9 cellular contexts compared by ENCODE assay signal in the genomic region with DNA sequence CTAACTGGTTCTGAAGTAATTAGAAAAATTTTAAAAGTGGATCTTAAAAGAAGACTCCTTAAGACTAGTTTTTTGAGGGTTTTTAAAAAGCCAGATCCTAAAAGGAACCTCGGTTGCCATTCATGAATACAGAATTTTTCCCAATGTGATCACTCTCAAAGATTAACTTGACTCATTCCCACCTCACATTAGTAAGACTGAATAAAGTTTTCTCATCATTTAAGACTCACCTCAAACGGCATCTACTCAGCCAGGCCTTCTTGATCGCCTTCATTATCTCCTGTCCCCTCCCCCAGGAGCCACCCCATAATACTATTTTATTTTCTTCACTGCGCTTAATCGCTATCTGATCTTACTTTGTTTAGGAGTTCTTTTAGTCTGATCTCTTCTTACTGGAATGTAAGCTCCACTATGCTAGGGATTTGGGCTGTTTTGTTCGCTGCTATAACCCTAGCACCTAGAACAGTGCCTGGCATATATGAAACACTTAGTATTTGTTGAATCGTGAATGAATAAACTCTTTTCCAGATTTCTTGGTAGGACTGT. TPM values are rescaled to one million over a fixed set of nuclear protein-coding genes. Genes with fewer than 3 reads are reported as not detected.
A peak's percentile ranks its signal among the peaks of the same experiment; 100 is the strongest.
DNase-seq lines count a peak whose midpoint lies in the region; ATAC-seq and TF ChIP-seq lines count a peak whose summit lies in the region.
"Had no signal": no experiment of that assay in that cellular context is flagged by ENCODE, and none has a peak within 500 bp of the region (broad histone marks: within the 10 kb centered on the region; RNA-seq: fewer than 3 reads in every experiment).

No MANE protein-coding gene starts in this region.

- H3K4me2 ChIP-seq in mammary epithelial cell (ENCODE audit: insufficient read depth, low read depth, low read length): peak overlapping the region; percentile 90

- BruUV-seq in mammary epithelial cell (replicated peaks; lab: Mats Ljungman, UMichigan): TSS peak; percentile 95

- no peak overlapping the region for H2AFZ ChIP-seq in mammary epithelial cell (ENCODE audit: low read depth, low read length)

- H3K27me3 ChIP-seq in heart right ventricle: peaks cover 0 to 8% (median 0%) of the 10 kb centered on the region in 7 donors
- no peaks in the 10 kb centered on the region for H3K27me3 ChIP-seq in mammary epithelial cell (ENCODE audit: insufficient read depth, low read length)

- 75 to 76% methylated on average over 7 of the region's 7 CpGs for WGBS in heart right ventricle, 2 donors
- 49% methylated on average over 7 of the region's 7 CpGs for WGBS in mammary epithelial cell (ENCODE audit: low coverage, missing lambda C conversion rate)
- WGBS in urinary bladder: 51% methylated on average over 7 of the region's 7 CpGs

- intact Hi-C loops in heart right ventricle (cut with DNase I) (loop anchor here (5.0 to 10.0 kb wide), 7 partner anchors 58 to 120 kb away; a partner anchor contains a TSS), cardiac septum (cut with DNase I) (loop anchor here (5.0 kb wide), 2 partner anchors 72 to 88 kb away; no protein-coding TSS in a partner anchor), mammary epithelial cell (cut with micrococcal nuclease) (loop anchor here (1.0 to 5.0 kb wide), 2 partner anchors 9 to 58 kb away; a partner anchor contains a TSS)

- ATAC-seq in heart right ventricle: no peak
- ATAC-seq in GM21786 (IDR thresholded peaks at IDR 0.05; ENCODE audit: unreplicated experiment): no peak

- H3K4me3 ChIP-seq in heart right ventricle (peak overlapping the region in 8 of 10 donors; percentile 88 to 99 (median 92)), mammary epithelial cell (replicated peaks in 1 of 3; ENCODE audit: insufficient read depth in 1 of 3, low read depth in 2 of 3, low read length in 3 of 3) (peak overlapping the region in 1 of 3 experiments; percentile 73), urinary bladder (ENCODE audit: low read depth, low read length) (peak overlapping the region; percentile 99)

- H3K27ac ChIP-seq in heart right ventricle (peak overlapping the region in 8 of 10 donors; percentile 94 to 99 (median 98)), mammary epithelial cell (ENCODE audit: insufficient read depth, low read depth, low read length) (no peak overlapping the region), urinary bladder (ENCODE audit: low read depth) (no peak overlapping the region)

- H3K9ac ChIP-seq in mammary epithelial cell (ENCODE audit: insufficient read depth, low read length): peak overlapping the region; percentile 43

- DNase-seq in heart right ventricle: no peak
- no peak for DNase-seq in cardiac septum (ENCODE audit: low spot score)
- no peak for DNase-seq in mammary epithelial cell
- DNase-seq in midbrain (lab: John Stamatoyannopoulos, UW): peak; percentile 14
- DNase-seq in NCI-H128 (lab: John Stamatoyannopoulos, UW; ENCODE audit: unreplicated experiment): no peak
- DNase-seq in DMS53 treated with DMSO at 0.1 percent for 48 hours (lab: John Stamatoyannopoulos, UW; ENCODE audit: unreplicated experiment): no peak
- DNase-seq: DMS79 treated with DMSO at 0.1 percent for 48 hours had no signal

- in situ Hi-C loops in mammary epithelial cell (cut with MboI; ENCODE audit: low sequenced_read_pairs in 2 of 2): no loop called here

- peaks cover 6% of the 10 kb centered on the region for H3K79me2 ChIP-seq in mammary epithelial cell (ENCODE audit: insufficient read depth, low read length)

- H3K9me3 ChIP-seq in heart right ventricle: peaks cover 0 to 3% (median 0%) of the 10 kb centered on the region in 11 donors
- H3K9me3 ChIP-seq in mammary epithelial cell (replicated peaks; ENCODE audit: insufficient read depth, low read length): no peaks in the 10 kb centered on the region

- CTCF ChIA-PET in mammary epithelial cell (lab: Charles Lee; ENCODE audit: low non-redundant PET): no interaction called here

- H3K4me1 ChIP-seq in heart right ventricle (peaks cover 3 to 42% (median 13%) of the 10 kb centered on the region in 9 donors), mammary epithelial cell (ENCODE audit: insufficient read depth, low read length) (peaks cover 12% of the 10 kb centered on the region), urinary bladder (ENCODE audit: insufficient read depth) (no peaks in the 10 kb centered on the region)

- no peak for TF ChIP-seq CTCF in heart right ventricle (IDR thresholded peaks at IDR 0.05)
- TF ChIP-seq CTCF in mammary epithelial cell (conservative IDR thresholded peaks at IDR 0.05 in 1 of 2, IDR thresholded peaks at IDR 0.05 in 1 of 2; ENCODE audit: extremely low read depth in 1 of 2, insufficient read depth in 1 of 2, low read depth in 1 of 2, low read length in 2 of 2): no peak

- no peaks in the 10 kb centered on the region for H4K20me1 ChIP-seq in mammary epithelial cell (ENCODE audit: insufficient read depth, low read length)

- H3K36me3 ChIP-seq in heart right ventricle: no peaks in the 10 kb centered on the region
- no peaks in the 10 kb centered on the region for H3K36me3 ChIP-seq in mammary epithelial cell (ENCODE audit: insufficient read depth, low read length)
- no peaks in the 10 kb centered on the region for H3K36me3 ChIP-seq in urinary bladder (ENCODE audit: insufficient read depth)

- dilution Hi-C loops in mammary epithelial cell (cut with HindIII; ENCODE audit: low sequenced_read_pairs): no loop called here

RNA-seq across cellular contexts. Expression of a gene that starts 55.9 kb away (rescaled TPM):
- 100 to 1,000 TPM in 1 of 10 donors, 10 to 100 TPM in 9; 65.4 to 104 (median 79.5) TPM for total RNA-seq in heart right ventricle
- 10 to 100 TPM; 46.2 to 62.8 TPM for polyA plus RNA-seq in heart right ventricle
- total RNA-seq in cardiac septum: 135 TPM
- total RNA-seq in mammary epithelial cell: 10 to 100 TPM; 17.6 to 22.5 TPM
- 13.4 TPM for polyA plus RNA-seq in mammary epithelial cell
- 35.9 TPM for polyA minus RNA-seq in mammary epithelial cell
- total RNA-seq in urinary bladder: 51.2 TPM
- polyA plus RNA-seq in urinary bladder: 20.3 TPM

Comparison
In these comparisons a context has a peak if more than half of its experiments do, and no peak if none do; other contexts are left out.
1. H3K27ac ChIP-seq: peak in heart right ventricle (8 of 10); none in mammary epithelial cell (single experiment) and urinary bladder (single experiment).